ENCODE assay signal across 11 cellular contexts in genomic region chr4:139552506-139552905, GRCh38. TPM values are rescaled to one million over a fixed set of nuclear protein-coding genes. Genes with fewer than 3 reads are reported as not detected.
DNase-seq lines count a peak whose midpoint lies in the region; ATAC-seq, FAIRE-seq and TF ChIP-seq lines count a peak whose summit lies in the region.
"Had no signal": no experiment of that assay in that cellular context is flagged by ENCODE, and none has a peak within 500 bp of the region (broad histone marks: within the 10 kb centered on the region; RNA-seq: fewer than 3 reads in every experiment).

No MANE protein-coding gene starts in this region.

- no peak for DNase-seq in CD8-positive, alpha-beta memory T cell
- DNase-seq in RCC 7860 (ENCODE audit: low spot score) (peak; percentile 36), foreskin fibroblast (peak; percentile 60 to 81), NCI-H2081 treated with DMSO at 0.1 percent for 48 hours (lab: John Stamatoyannopoulos, UW) (no peak), GDM1 (lab: John Stamatoyannopoulos, UW) (no peak), hepatic stellate cell (ENCODE audit: low spot score) (no peak)
- DNase-seq in stimulated activated effector memory CD8-positive, alpha-beta T cell treated with anti-CD3 and anti-CD28 coated beads, Interleukin-12 subunit alpha, Interleukin-12 subunit beta, amount 100 ng/mL, for 72 hours (ENCODE audit: low spot score in 2 of 2), result no peak
- no peak for DNase-seq in activated naive CD8-positive, alpha-beta T cell treated with anti-CD3 and anti-CD28 coated beads for 36 hours
- DNase-seq: activated T-cell treated with anti-CD3 and anti-CD28 coated beads, Interleukin-2, amount 50 U/mL, for 72 hours; GF-D8; NCI-H524 had no signal

- POLR2A ChIA-PET in CD8-positive, alpha-beta memory T cell (lab: Charles Lee), result interaction anchor here (1.3 kb wide), 1 partner anchor 11 kb away, joined by 4 read pairs; no protein-coding TSS in a partner anchor

- peak overlapping the region in 7 of 8 donors; percentile 1 to 93 (median 17) for H3K27ac Mint-ChIP-seq in CD8-positive, alpha-beta memory T cell
- H3K27ac Mint-ChIP-seq in stimulated activated effector memory CD8-positive, alpha-beta T cell treated with anti-CD3 and anti-CD28 coated beads, Interleukin-12 subunit alpha, Interleukin-12 subunit beta, amount 100 ng/mL, for 72 hours, result peak overlapping the region; percentile 98
- no peak overlapping the region for H3K27ac Mint-ChIP-seq in activated naive CD8-positive, alpha-beta T cell treated with anti-CD3 and anti-CD28 coated beads for 36 hours

- H3K36me3 Mint-ChIP-seq in CD8-positive, alpha-beta memory T cell, result peaks cover 0 to 16% (median 0%) of the 10 kb centered on the region in 3 donors
- peaks cover 27% of the 10 kb centered on the region for H3K36me3 Mint-ChIP-seq in stimulated activated effector memory CD8-positive, alpha-beta T cell treated with anti-CD3 and anti-CD28 coated beads, Interleukin-12 subunit alpha, Interleukin-12 subunit beta, amount 100 ng/mL, for 72 hours
- peaks cover 7% of the 10 kb centered on the region for H3K36me3 Mint-ChIP-seq in activated naive CD8-positive, alpha-beta T cell treated with anti-CD3 and anti-CD28 coated beads for 36 hours

- H3K9me3 ChIP-seq in CD8-positive, alpha-beta memory T cell (ENCODE audit: low read length), result no peaks in the 10 kb centered on the region

- no peaks in the 10 kb centered on the region for H3K9me3 Mint-ChIP-seq in CD8-positive, alpha-beta memory T cell
- no peaks in the 10 kb centered on the region for H3K9me3 Mint-ChIP-seq in stimulated activated effector memory CD8-positive, alpha-beta T cell treated with anti-CD3 and anti-CD28 coated beads, Interleukin-12 subunit alpha, Interleukin-12 subunit beta, amount 100 ng/mL, for 72 hours
- H3K9me3 Mint-ChIP-seq in activated naive CD8-positive, alpha-beta T cell treated with anti-CD3 and anti-CD28 coated beads for 36 hours, result no peaks in the 10 kb centered on the region
- H3K9me3 Mint-ChIP-seq: activated T-cell treated with anti-CD3 and anti-CD28 coated beads, Interleukin-2, amount 50 U/mL, for 72 hours had no signal

- peaks cover 4 to 11% of the 10 kb centered on the region in 2 donors for H3K27me3 Mint-ChIP-seq in CD8-positive, alpha-beta memory T cell
- H3K27me3 Mint-ChIP-seq in activated naive CD8-positive, alpha-beta T cell treated with anti-CD3 and anti-CD28 coated beads for 36 hours, result peaks cover 9% of the 10 kb centered on the region

- H3K27ac ChIP-seq in CD8-positive, alpha-beta memory T cell (ENCODE audit: low read depth, low read length), result no peak overlapping the region

- ATAC-seq in stimulated activated effector memory CD8-positive, alpha-beta T cell treated with anti-CD3 and anti-CD28 coated beads, Interleukin-12 subunit alpha, Interleukin-12 subunit beta, amount 100 ng/mL, for 72 hours, result no peak
- ATAC-seq: activated T-cell treated with anti-CD3 and anti-CD28 coated beads, Interleukin-2, amount 50 U/mL, for 72 hours had no signal

- H3K4me3 ChIP-seq in CD8-positive, alpha-beta memory T cell (ENCODE audit: low read length), result no peak overlapping the region
- H3K4me3 ChIP-seq in foreskin fibroblast (ENCODE audit: low read depth in 1 of 2, low read length in 2 of 2), result peak overlapping the region; percentile 11 to 16

- peaks cover 14% of the 10 kb centered on the region for H3K4me1 ChIP-seq in CD8-positive, alpha-beta memory T cell (ENCODE audit: insufficient read depth, low read length)

- no peaks in the 10 kb centered on the region for H3K27me3 ChIP-seq in CD8-positive, alpha-beta memory T cell (ENCODE audit: insufficient read depth, low read length, poor library complexity, severe bottlenecking)

- H3K4me3 Mint-ChIP-seq in CD8-positive, alpha-beta memory T cell, result peak overlapping the region in 2 of 7 donors; percentile 29 to 39
- H3K4me3 Mint-ChIP-seq in stimulated activated effector memory CD8-positive, alpha-beta T cell treated with anti-CD3 and anti-CD28 coated beads, Interleukin-12 subunit alpha, Interleukin-12 subunit beta, amount 100 ng/mL, for 72 hours, result no peak overlapping the region
- H3K4me3 Mint-ChIP-seq in activated naive CD8-positive, alpha-beta T cell treated with anti-CD3 and anti-CD28 coated beads for 36 hours, result no peak overlapping the region

- H3K4me1 Mint-ChIP-seq in CD8-positive, alpha-beta memory T cell, result peaks cover 27 to 58% (median 36%) of the 10 kb centered on the region in 3 donors
- peaks cover 41% of the 10 kb centered on the region for H3K4me1 Mint-ChIP-seq in stimulated activated effector memory CD8-positive, alpha-beta T cell treated with anti-CD3 and anti-CD28 coated beads, Interleukin-12 subunit alpha, Interleukin-12 subunit beta, amount 100 ng/mL, for 72 hours
- peaks cover 30% of the 10 kb centered on the region for H3K4me1 Mint-ChIP-seq in activated naive CD8-positive, alpha-beta T cell treated with anti-CD3 and anti-CD28 coated beads for 36 hours

- FAIRE-seq in RCC 7860 (lab: Jason Lieb, UNC), result peak; percentile 32

- H3K36me3 ChIP-seq in CD8-positive, alpha-beta memory T cell (ENCODE audit: insufficient read depth, low read length), result no peaks in the 10 kb centered on the region

- CTCF ChIA-PET in CD8-positive, alpha-beta memory T cell (lab: Charles Lee), result no interaction called here

- TF ChIP-seq CTCF in foreskin fibroblast (IDR thresholded peaks at IDR 0.05; ENCODE audit: low read depth, low read length), result no peak

RNA-seq across cellular contexts. Expression of gene SETD7, which starts 3.5 kb away (rescaled TPM):
- 10 to 100 TPM; 15.2 to 17.0 TPM for total RNA-seq in CD8-positive, alpha-beta memory T cell
- 2.0 TPM for polyA plus RNA-seq in CD8-positive, alpha-beta memory T cell
- total RNA-seq in activated naive CD8-positive, alpha-beta T cell treated with anti-CD3 and anti-CD28 coated beads for 36 hours, result 10 to 100 TPM; 12.2 to 14.1 TPM

Comparison
In these comparisons a context has a peak if more than half of its experiments do, and no peak if none do; other contexts are left out.
1. DNase-seq: peak in RCC 7860 (single experiment) and foreskin fibroblast (2 of 2); none in CD8-positive, alpha-beta memory T cell (0 of 5), stimulated activated effector memory CD8-positive, alpha-beta T cell treated with anti-CD3 and anti-CD28 coated beads, Interleukin-12 subunit alpha, Interleukin-12 subunit beta, amount 100 ng/mL, for 72 hours (0 of 2), NCI-H2081 treated with DMSO at 0.1 percent for 48 hours (single experiment), GDM1 (single experiment), activated naive CD8-positive, alpha-beta T cell treated with anti-CD3 and anti-CD28 coated beads for 36 hours (single experiment) and hepatic stellate cell (single experiment).